16 cellular contexts compared by ENCODE assay signal in genomic region chr2:201985740-201986735, GRCh38. TPM values are rescaled to one million over a fixed set of nuclear protein-coding genes. Genes with fewer than 3 reads are reported as not detected.
DNase-seq lines count a peak whose midpoint lies in the region; ATAC-seq and TF ChIP-seq lines count a peak whose summit lies in the region.
"Had no signal": no experiment of that assay in that cellular context is flagged by ENCODE, and none has a peak within 500 bp of the region (broad histone marks: within the 10 kb centered on the region; RNA-seq: fewer than 3 reads in every experiment).

No MANE protein-coding gene starts in this region.

- TF ChIP-seq POLR2A in HCT116 (IDR thresholded peaks at IDR 0.05; ENCODE audit: borderline replicate concordance, extremely low read depth, insufficient read depth, insufficient read length), result no peak

- H2AFZ ChIP-seq in HCT116 (ENCODE audit: low read depth, low read length, poor library complexity, severe bottlenecking) (peak overlapping the region; percentile 15), parathyroid adenoma (peak overlapping the region; percentile 85)

- POLR2A ChIA-PET in HCT116 (lab: Charles Lee), result no interaction called here

- BruUV-seq in HCT116 (replicated peaks; lab: Mats Ljungman, UMichigan), result no TSS peak

- RAD21 ChIA-PET in HCT116 (lab: Charles Lee; ENCODE audit: low non-redundant PET in 1 of 2, low total read pairs in 2 of 2, uncharacterized antibody in 2 of 2, unreplicated experiment in 2 of 2), result no interaction called here

- no peak overlapping the region for H3K4me3 ChIP-seq in HCT116 (replicated peaks in 1 of 2; ENCODE audit: low read depth in 1 of 2, low read length in 2 of 2)
- H3K4me3 ChIP-seq in SK-N-MC, result 0 out of 2 replicates have a peak overlapping the region, but pooled peaks have one; percentile 30
- H3K4me3 ChIP-seq in parathyroid adenoma (ENCODE audit: low read depth, low read length), result no peak overlapping the region
- H3K4me3 ChIP-seq: gastroesophageal sphincter, mucosa of descending colon, right atrium auricular region had no signal

- H3K9me3 ChIP-seq in HCT116 (ENCODE audit: control insufficient read depth in 1 of 2, insufficient read depth in 1 of 2, low read depth in 1 of 2, low read length in 2 of 2), result no peaks in the 10 kb centered on the region
- no peaks in the 10 kb centered on the region for H3K9me3 ChIP-seq in SK-N-MC (ENCODE audit: low read depth, low read length)
- H3K9me3 ChIP-seq in parathyroid adenoma (ENCODE audit: control insufficient read depth, low read length), result no peaks in the 10 kb centered on the region
- H3K9me3 ChIP-seq: gastroesophageal sphincter, mucosa of descending colon, right atrium auricular region had no signal

- H3K4me1 ChIP-seq in HCT116 (ENCODE audit: control insufficient read depth in 1 of 2, insufficient read depth in 2 of 2, low read length in 2 of 2), result peaks cover 0 to 8% of the 10 kb centered on the region in 2 experiments; a peak in 2 of 4 replicates
- peaks cover 8% of the 10 kb centered on the region for H3K4me1 ChIP-seq in parathyroid adenoma

- H3K79me2 ChIP-seq in HCT116 (ENCODE audit: insufficient read depth, low read length) (no peaks in the 10 kb centered on the region), parathyroid adenoma (no peaks in the 10 kb centered on the region)

- H3K9ac ChIP-seq in HCT116 (ENCODE audit: low read length) (no peak overlapping the region), SK-N-MC (ENCODE audit: insufficient read length) (no peak overlapping the region), parathyroid adenoma (no peak overlapping the region)

- no peak for TF ChIP-seq RAD21 in HCT116 (IDR thresholded peaks at IDR 0.05; ENCODE audit: low read depth)

- intact Hi-C loops in HCT116 (cut with micrococcal nuclease), result no loop called here

- TF ChIP-seq CTCF in HCT116 (IDR thresholded peaks at IDR 0.05 in 2 of 3, conservative IDR thresholded peaks at IDR 0.05 in 1 of 3; ENCODE audit: borderline replicate concordance in 1 of 3, insufficient read depth in 1 of 3, low read depth in 2 of 3, low read length in 2 of 3) (no peak), parathyroid adenoma (IDR thresholded peaks at IDR 0.05) (no peak)

- no peak for DNase-seq in HCT116 (ENCODE audit: low read depth, low spot score)
- DNase-seq in SK-N-MC (ENCODE audit: low read depth, low spot score), result no peak
- no peak for DNase-seq in glomerular visceral epithelial cell (ENCODE audit: extremely low spot score)
- no peak for DNase-seq in activated T-cell treated with anti-CD3 and anti-CD28 coated beads, Interleukin-2, amount 50 U/mL, for 48 hours
- DNase-seq: activated CD4-positive, alpha-beta T cell treated with anti-CD3 and anti-CD28 coated beads for 4 hours; NCI-H1105 treated with DMSO at 0.1 percent for 48 hours; NCI-H748 treated with DMSO at 0.1 percent for 48 hours had no signal

- CTCF ChIA-PET in HCT116 (lab: Charles Lee), result no interaction called here

- H3K4me2 ChIP-seq in HCT116 (ENCODE audit: low read length) (no peak overlapping the region), parathyroid adenoma (ENCODE audit: low read length) (no peak overlapping the region)

- no peaks in the 10 kb centered on the region for H3K9me2 ChIP-seq in HCT116 (ENCODE audit: insufficient read depth)

- H4K20me1 ChIP-seq in HCT116 (ENCODE audit: insufficient read depth), result no peaks in the 10 kb centered on the region

- no peaks in the 10 kb centered on the region for H3K36me3 ChIP-seq in HCT116 (ENCODE audit: control insufficient read depth in 1 of 2, insufficient read depth in 2 of 2, low read length in 2 of 2)
- no peaks in the 10 kb centered on the region for H3K36me3 ChIP-seq in SK-N-MC (ENCODE audit: insufficient read depth, low read length)
- no peaks in the 10 kb centered on the region for H3K36me3 ChIP-seq in parathyroid adenoma (ENCODE audit: control insufficient read depth, insufficient read depth, low read length)
- H3K36me3 ChIP-seq: gastroesophageal sphincter, right atrium auricular region had no signal

- H3K27me3 ChIP-seq in HCT116 (ENCODE audit: insufficient read depth, low read length) (no peaks in the 10 kb centered on the region), parathyroid adenoma (ENCODE audit: control insufficient read depth, insufficient read depth, low read length) (no peaks in the 10 kb centered on the region)
- H3K27me3 ChIP-seq: gastroesophageal sphincter, right atrium auricular region had no signal

- ATAC-seq in HCT116, result 0 out of 2 replicates have a peak, but pooled peaks have one; percentile 36
- ATAC-seq in esophagus mucosa, result peak; percentile 63
- no peak for ATAC-seq in GM19324 (IDR thresholded peaks at IDR 0.05; ENCODE audit: low FRiP score, unreplicated experiment)
- ATAC-seq in GM21360 (IDR thresholded peaks at IDR 0.05; ENCODE audit: unreplicated experiment), result no peak
- ATAC-seq: CD8-positive, alpha-beta T cell; gastroesophageal sphincter; stimulated activated effector memory CD8-positive, alpha-beta T cell treated with anti-CD3 and anti-CD28 coated beads, Interleukin-12 subunit alpha, Interleukin-12 subunit beta, amount 100 ng/mL, for 72 hours had no signal

- no peak overlapping the region for H3K27ac ChIP-seq in HCT116 (ENCODE audit: low read depth, low read length)
- H3K27ac ChIP-seq in SK-N-MC, result no peak overlapping the region
- no peak overlapping the region for H3K27ac ChIP-seq in parathyroid adenoma
- H3K27ac ChIP-seq: right atrium auricular region had no signal

TF ChIP-seq in HCT116, 20 proteins besides CTCF, POLR2A, EP300 and RAD21:
- peak; percentile 47; the same call in 1 of the 2 replicates for TF ChIP-seq FOSL1 (IDR thresholded peaks at IDR 0.05; ENCODE audit: low read depth)
- TF ChIP-seq SP1 (IDR thresholded peaks at IDR 0.05; ENCODE audit: low read depth), result 0 out of 2 replicates have a peak, but pooled peaks have one; percentile 10
- TF ChIP-seq ELF1 (IDR thresholded peaks at IDR 0.05; ENCODE audit: borderline replicate concordance, low read depth), result no peak

RNA-seq across cellular contexts. Expression of gene FZD7, which starts 47.6 kb away (rescaled TPM):
- 14.6 TPM for total RNA-seq in HCT116 (2021; ENCODE audit: unreplicated experiment)
- 10.2 and 10.4 TPM in 2 replicates for polyA plus RNA-seq in HCT116 (2012)
- 3.0 TPM for total RNA-seq in esophagus mucosa

Comparison
In these comparisons a context has a peak if more than half of its experiments do, and no peak if none do; other contexts are left out.
1. ATAC-seq: peak in HCT116 (single experiment) and esophagus mucosa (single experiment); none in GM19324 (single experiment) and GM21360 (single experiment).